In the genomic region with DNA sequence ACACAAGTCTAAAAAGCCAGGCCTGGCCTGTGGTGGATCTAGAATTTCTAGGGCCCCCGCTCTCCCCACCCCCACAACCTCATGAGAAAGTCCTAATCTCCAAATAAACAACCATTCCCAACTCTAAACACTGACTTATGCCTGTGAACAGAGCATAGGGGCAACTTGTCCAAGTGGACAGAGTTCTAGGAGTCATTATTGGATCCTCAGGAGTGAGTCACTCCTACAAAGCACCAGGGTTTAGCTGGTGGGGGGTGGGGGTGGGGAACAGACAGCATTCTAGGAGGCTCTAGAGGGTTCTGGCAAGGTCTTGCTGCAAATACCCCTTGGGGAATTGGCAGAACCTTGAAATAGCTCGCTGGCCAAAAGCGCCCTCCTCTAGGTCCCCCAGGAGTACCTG, we compare ENCODE assay signal across 23 cellular contexts.
A peak's percentile ranks its signal among the peaks of the same experiment; 100 is the strongest.
DNase-seq lines count a peak whose midpoint lies in the region; ATAC-seq lines count a peak whose summit lies in the region.
"Had no signal": no experiment of that assay in that cellular context is flagged by ENCODE, and none has a peak within 500 bp of the region (broad histone marks: within the 10 kb centered on the region; RNA-seq: fewer than 3 reads in every experiment).

No MANE protein-coding gene starts in this region.

- no peak for ATAC-seq in sciatic nerve
- no peak for ATAC-seq in GM21786 (IDR thresholded peaks at IDR 0.05; ENCODE audit: unreplicated experiment)
- ATAC-seq: activated CD4-positive, CD25-positive, alpha-beta regulatory T cell treated with anti-CD3 and anti-CD28 coated beads, Interleukin-2, amount 50 U/mL, for 24 hours; activated T-cell treated with anti-CD3 and anti-CD28 coated beads, Interleukin-2, amount 50 U/mL, for 72 hours; body of pancreas; gastroesophageal sphincter; left colon; SK-N-SH treated with all-trans-retinoic acid at 6 μM for 48 hours; stimulated activated naive B cell treated with anti-CD40 and anti-IgM and Interleukin-4, amounts not matched to agents 10 μg/mL and 1 μg/mL and 100 μg/mL, for 72 hours; T-helper 17 cell had no signal

- intact Hi-C loops in sciatic nerve (cut with DNase I), result no loop called here

- DNase-seq in GM03348 (ENCODE audit: low spot score), result peak; percentile 35
- peak; percentile 5 for DNase-seq in amniotic epithelial cell (ENCODE audit: low read depth)
- peak; percentile 72 for DNase-seq in islet precursor cell
- DNase-seq in sciatic nerve (ENCODE audit: low spot score), result peak; percentile 15
- no peak for DNase-seq in GDM1 (lab: John Stamatoyannopoulos, UW)
- DNase-seq in NCI-H510A treated with DMSO at 0.1 percent for 48 hours (lab: John Stamatoyannopoulos, UW), result no peak
- no peak for DNase-seq in NCI-H1930 (lab: John Stamatoyannopoulos, UW)
- DNase-seq: activated CD4-positive, alpha-beta T cell treated with anti-CD3 and anti-CD28 coated beads, Interleukin-2, amount 50 U/mL, for 48 hours; activated T-cell treated with anti-CD3 and anti-CD28 coated beads, Interleukin-2, amount 50 U/mL, for 72 hours; body of pancreas; cerebellar nuclear complex; COR-L47; DMS53; KBM-7; left colon; NCI-H2029 treated with DMSO at 0.1 percent for 48 hours; Right ventricle myocardium superior; stimulated activated naive B cell treated with anti-CD40 and anti-IgM and Interleukin-4, amounts not matched to agents 10 μg/mL and 1 μg/mL and 100 μg/mL, for 72 hours; T-helper 17 cell had no signal

Comparison
In these comparisons a context has a peak if more than half of its experiments do, and no peak if none do; other contexts are left out.
1. DNase-seq: peak in GM03348 (single experiment), amniotic epithelial cell (single experiment), islet precursor cell (single experiment) and sciatic nerve (single experiment); none in GDM1 (single experiment), NCI-H510A treated with DMSO at 0.1 percent for 48 hours (single experiment) and NCI-H1930 (0 of 2).